ENCODE assay signal across 22 cellular contexts in the genomic region with DNA sequence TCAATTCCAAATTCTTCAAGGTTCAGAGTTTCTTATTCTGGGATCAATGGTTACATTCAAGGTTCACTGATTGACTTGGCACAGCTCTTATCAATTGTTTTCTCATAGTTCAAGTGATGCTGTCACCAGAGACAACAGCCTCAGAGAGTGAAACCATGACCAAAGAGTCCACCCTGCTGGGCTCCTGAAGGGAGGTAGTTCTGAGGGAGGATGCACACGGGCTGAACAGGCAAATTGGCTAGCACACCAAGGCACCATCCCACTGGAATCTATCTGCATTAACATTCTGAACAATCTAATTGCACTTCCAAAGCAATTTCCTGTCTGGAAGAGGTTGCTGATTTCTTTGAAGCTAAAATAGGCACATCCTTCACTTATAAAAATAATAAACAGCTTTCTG. TPM values are rescaled to one million over a fixed set of nuclear protein-coding genes. Genes with fewer than 3 reads are reported as not detected.
"Had no signal": no experiment of that assay in that cellular context is flagged by ENCODE, and none has a peak within 500 bp of the region (broad histone marks: within the 10 kb centered on the region; RNA-seq: fewer than 3 reads in every experiment).

No MANE protein-coding gene starts in this region.

- H3K36me3 ChIP-seq: lower lobe of right lung, spleen, tibial nerve, upper lobe of right lung, vagina had no signal

- H3K79me2 ChIP-seq: hepatocyte had no signal

- H3K27ac ChIP-seq: coronary artery, foreskin keratinocyte, hepatocyte, lower lobe of right lung, psoas muscle, spleen, upper lobe of right lung, vagina had no signal

- ATAC-seq: foreskin keratinocyte; left lobe of liver; lower lobe of right lung; naive thymus-derived CD4-positive, alpha-beta T cell; psoas muscle; stimulated activated memory B cell treated with anti-CD40 and anti-IgM and Interleukin-4, amounts not matched to agents 10 μg/mL and 1 μg/mL and 100 μg/mL, for 72 hours; upper lobe of right lung had no signal

- H3K9me3 ChIP-seq: lower lobe of right lung, psoas muscle, spleen, tibial nerve, upper lobe of right lung, vagina had no signal

- DNase-seq: effector CD4-positive, alpha-beta T cell; endodermal cell; erythroblast; foreskin keratinocyte; head of caudate nucleus; lower lobe of right lung; mesenchymal stem cell; midbrain; naive thymus-derived CD4-positive, alpha-beta T cell; nephron progenitor cell; psoas muscle; spleen; stimulated activated CD4-positive, alpha-beta T cell treated with anti-CD3 and anti-CD28 coated beads, Interleukin-15, amount 100 ng/mL, for 24 hours; stimulated activated CD4-positive, alpha-beta T cell treated with anti-CD3 and anti-CD28 coated beads, Interleukin-1b, Interleukin-23, amount 100 ng/mL, for 48 hours; stimulated activated CD4-positive, alpha-beta T cell treated with anti-CD3 and anti-CD28 coated beads, Interleukin-4, amount 100 ng/mL, for 24 hours; upper lobe of right lung had no signal

- H3K27me3 ChIP-seq: hepatocyte, spleen, tibial nerve, upper lobe of right lung, vagina had no signal

- H2AFZ ChIP-seq: hepatocyte had no signal

- H3K4me1 ChIP-seq: foreskin keratinocyte, lower lobe of right lung, psoas muscle, spleen, upper lobe of right lung, vagina had no signal

- H3K4me3 ChIP-seq: coronary artery, hepatocyte, lower lobe of right lung, psoas muscle, spleen, tibial nerve, upper lobe of right lung, vagina had no signal

- H3K4me2 ChIP-seq: hepatocyte had no signal

RNA-seq across cellular contexts. Expression of a gene that starts 16.6 kb away (rescaled TPM):
- polyA plus RNA-seq: naive thymus-derived CD4-positive, alpha-beta T cell had no signal
